2 cellular contexts compared by ENCODE assay signal in the genomic region with DNA sequence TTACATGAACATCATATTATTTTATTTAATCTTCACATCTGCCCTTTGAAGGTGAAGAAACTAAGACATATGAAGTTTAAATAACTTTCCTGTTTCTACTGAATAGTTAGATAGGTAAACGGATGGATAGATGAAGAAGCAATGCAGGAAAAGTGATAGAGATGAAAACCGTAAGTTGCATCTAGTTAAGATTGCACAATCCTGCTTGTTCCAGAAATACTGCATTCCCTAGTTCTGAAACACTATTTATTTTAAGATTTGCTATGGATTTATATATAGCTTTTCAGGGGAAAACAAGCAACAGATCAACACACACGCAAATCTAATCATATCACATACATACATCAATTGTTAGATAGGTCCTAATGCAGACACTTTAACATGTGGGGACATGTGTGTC.
A peak's percentile ranks its signal among the peaks of the same experiment; 100 is the strongest.
TF ChIP-seq lines count a peak whose summit lies in the region.

No MANE protein-coding gene starts in this region.

TF ChIP-seq in IMR-90, 13 proteins besides CTCF, POLR2A, EP300 and RAD21:
- TF ChIP-seq CEBPB (IDR thresholded peaks at IDR 0.05; ENCODE audit: low read depth, low read length), result peak; percentile 68
- TF ChIP-seq, protein P1, sequence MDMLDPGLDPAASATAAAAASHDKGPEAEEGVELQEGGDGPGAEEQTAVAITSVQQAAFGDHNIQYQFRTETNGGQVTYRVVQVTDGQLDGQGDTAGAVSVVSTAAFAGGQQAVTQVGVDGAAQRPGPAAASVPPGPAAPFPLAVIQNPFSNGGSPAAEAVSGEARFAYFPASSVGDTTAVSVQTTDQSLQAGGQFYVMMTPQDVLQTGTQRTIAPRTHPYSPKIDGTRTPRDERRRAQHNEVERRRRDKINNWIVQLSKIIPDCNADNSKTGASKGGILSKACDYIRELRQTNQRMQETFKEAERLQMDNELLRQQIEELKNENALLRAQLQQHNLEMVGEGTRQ (IDR thresholded peaks at IDR 0.05; ENCODE audit: low read depth, low read length), result no peak

TF ChIP-seq in K562, 482 proteins besides CTCF, POLR2A, EP300 and RAD21:
- TF ChIP-seq, protein P2, sequence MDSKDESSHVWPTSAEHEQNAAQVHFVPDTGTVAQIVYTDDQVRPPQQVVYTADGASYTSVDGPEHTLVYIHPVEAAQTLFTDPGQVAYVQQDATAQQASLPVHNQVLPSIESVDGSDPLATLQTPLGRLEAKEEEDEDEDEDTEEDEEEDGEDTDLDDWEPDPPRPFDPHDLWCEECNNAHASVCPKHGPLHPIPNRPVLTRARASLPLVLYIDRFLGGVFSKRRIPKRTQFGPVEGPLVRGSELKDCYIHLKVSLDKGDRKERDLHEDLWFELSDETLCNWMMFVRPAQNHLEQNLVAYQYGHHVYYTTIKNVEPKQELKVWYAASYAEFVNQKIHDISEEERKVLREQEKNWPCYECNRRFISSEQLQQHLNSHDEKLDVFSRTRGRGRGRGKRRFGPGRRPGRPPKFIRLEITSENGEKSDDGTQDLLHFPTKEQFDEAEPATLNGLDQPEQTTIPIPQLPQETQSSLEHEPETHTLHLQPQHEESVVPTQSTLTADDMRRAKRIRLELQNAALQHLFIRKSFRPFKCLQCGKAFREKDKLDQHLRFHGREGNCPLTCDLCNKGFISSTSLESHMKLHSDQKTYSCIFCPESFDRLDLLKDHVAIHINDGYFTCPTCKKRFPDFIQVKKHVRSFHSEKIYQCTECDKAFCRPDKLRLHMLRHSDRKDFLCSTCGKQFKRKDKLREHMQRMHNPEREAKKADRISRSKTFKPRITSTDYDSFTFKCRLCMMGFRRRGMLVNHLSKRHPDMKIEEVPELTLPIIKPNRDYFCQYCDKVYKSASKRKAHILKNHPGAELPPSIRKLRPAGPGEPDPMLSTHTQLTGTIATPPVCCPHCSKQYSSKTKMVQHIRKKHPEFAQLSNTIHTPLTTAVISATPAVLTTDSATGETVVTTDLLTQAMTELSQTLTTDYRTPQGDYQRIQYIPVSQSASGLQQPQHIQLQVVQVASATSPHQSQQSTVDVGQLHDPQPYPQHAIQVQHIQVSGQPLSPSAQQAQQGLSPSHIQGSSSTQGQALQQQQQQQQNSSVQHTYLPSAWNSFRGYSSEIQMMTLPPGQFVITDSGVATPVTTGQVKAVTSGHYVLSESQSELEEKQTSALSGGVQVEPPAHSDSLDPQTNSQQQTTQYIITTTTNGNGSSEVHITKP (IDR thresholded peaks at IDR 0.05; ENCODE audit: partially characterized antibody), result no peak
- no peak for TF ChIP-seq CEBPG (CRISPR knock-in tag; IDR thresholded peaks at IDR 0.05)
- peak in 1 of 2 experiments; percentile 49; a peak in 2 of 4 replicates for TF ChIP-seq CEBPG (tag; conservative IDR thresholded peaks at IDR 0.05 in 1 of 2, IDR thresholded peaks at IDR 0.05 in 1 of 2)
- TF ChIP-seq CREM (IDR thresholded peaks at IDR 0.05; ENCODE audit: low read depth), result no peak
- TF ChIP-seq CEBPB (tag; IDR thresholded peaks at IDR 0.05), result 0 out of 2 replicates have a peak, but pooled peaks have one; percentile 42
TF ChIP-seq in K562: peak in this region for 2.
